ENCODE assay signal across 1 cellular context in the genomic region with DNA sequence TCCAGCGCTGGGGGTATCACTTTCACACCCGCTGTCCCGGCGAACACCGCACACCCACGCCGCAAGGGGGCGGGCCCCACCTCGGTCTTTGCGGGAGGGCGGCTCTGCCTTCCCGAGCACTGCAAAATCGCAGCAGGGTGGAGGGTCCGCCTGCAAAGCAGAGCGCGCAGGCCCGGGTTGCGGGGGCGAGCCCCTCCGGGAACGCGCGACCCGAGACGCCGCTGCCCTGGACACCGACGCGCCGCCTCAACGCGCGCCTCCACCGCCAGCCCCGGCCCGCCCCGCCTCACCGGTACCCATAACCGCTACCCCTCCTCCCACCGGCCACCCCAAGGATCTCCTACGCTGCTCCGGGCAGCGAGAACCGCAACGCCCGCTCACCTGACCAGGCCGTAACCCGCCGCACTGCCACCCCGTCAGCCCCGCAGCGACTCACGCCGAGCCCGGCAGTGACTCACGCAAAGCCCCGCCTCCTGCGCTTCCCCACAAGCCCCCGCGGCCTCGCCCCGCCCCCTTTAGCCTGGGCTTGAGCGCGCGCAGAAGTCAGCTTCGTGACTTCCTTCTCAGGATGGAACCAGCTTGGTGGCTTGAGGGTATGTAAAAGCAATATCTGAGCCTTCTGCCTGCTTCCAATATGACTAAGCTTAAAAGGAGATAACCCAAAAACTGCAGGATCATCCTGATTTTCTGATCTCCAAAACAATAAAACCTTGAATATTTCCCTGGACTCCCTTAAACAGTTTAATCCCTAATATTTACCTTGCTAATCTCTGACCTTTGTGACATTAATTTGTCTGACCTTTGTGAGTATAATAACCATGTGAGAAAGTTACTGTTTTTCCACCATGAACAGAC.
A peak's percentile ranks its signal among the peaks of the same experiment; 100 is the strongest.
TF ChIP-seq lines count a peak whose summit lies in the region.

A gene with protein sequence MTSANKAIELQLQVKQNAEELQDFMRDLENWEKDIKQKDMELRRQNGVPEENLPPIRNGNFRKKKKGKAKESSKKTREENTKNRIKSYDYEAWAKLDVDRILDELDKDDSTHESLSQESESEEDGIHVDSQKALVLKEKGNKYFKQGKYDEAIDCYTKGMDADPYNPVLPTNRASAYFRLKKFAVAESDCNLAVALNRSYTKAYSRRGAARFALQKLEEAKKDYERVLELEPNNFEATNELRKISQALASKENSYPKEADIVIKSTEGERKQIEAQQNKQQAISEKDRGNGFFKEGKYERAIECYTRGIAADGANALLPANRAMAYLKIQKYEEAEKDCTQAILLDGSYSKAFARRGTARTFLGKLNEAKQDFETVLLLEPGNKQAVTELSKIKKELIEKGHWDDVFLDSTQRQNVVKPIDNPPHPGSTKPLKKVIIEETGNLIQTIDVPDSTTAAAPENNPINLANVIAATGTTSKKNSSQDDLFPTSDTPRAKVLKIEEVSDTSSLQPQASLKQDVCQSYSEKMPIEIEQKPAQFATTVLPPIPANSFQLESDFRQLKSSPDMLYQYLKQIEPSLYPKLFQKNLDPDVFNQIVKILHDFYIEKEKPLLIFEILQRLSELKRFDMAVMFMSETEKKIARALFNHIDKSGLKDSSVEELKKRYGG (minus strand): TSS at position 460 of the 855 bp plus-strand sequence. CDS start 3,190 bp downstream, outside the sequence.

TF ChIP-seq in WTC11, 78 proteins besides CTCF, POLR2A, EP300 and RAD21 (continued from another document and continues in another):
- no peak for TF ChIP-seq ATF1 (CRISPR knock-in tag; IDR thresholded peaks at IDR 0.05)
- TF ChIP-seq, protein P1, sequence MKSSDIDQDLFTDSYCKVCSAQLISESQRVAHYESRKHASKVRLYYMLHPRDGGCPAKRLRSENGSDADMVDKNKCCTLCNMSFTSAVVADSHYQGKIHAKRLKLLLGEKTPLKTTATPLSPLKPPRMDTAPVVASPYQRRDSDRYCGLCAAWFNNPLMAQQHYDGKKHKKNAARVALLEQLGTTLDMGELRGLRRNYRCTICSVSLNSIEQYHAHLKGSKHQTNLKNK (CRISPR knock-in tag; IDR thresholded peaks at IDR 0.05): no peak
- TF ChIP-seq ZNF671 (CRISPR knock-in tag; IDR thresholded peaks at IDR 0.05): no peak
- TF ChIP-seq, protein P2, sequence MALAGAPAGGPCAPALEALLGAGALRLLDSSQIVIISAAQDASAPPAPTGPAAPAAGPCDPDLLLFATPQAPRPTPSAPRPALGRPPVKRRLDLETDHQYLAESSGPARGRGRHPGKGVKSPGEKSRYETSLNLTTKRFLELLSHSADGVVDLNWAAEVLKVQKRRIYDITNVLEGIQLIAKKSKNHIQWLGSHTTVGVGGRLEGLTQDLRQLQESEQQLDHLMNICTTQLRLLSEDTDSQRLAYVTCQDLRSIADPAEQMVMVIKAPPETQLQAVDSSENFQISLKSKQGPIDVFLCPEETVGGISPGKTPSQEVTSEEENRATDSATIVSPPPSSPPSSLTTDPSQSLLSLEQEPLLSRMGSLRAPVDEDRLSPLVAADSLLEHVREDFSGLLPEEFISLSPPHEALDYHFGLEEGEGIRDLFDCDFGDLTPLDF (CRISPR knock-in tag; IDR thresholded peaks at IDR 0.05): no peak
- no peak for TF ChIP-seq ESRRA (CRISPR knock-in tag; IDR thresholded peaks at IDR 0.05; ENCODE audit: borderline replicate concordance)
- peak; percentile 93 for TF ChIP-seq SP1 (CRISPR knock-in tag; conservative IDR thresholded peaks at IDR 0.05)
- TF ChIP-seq, protein P3, sequence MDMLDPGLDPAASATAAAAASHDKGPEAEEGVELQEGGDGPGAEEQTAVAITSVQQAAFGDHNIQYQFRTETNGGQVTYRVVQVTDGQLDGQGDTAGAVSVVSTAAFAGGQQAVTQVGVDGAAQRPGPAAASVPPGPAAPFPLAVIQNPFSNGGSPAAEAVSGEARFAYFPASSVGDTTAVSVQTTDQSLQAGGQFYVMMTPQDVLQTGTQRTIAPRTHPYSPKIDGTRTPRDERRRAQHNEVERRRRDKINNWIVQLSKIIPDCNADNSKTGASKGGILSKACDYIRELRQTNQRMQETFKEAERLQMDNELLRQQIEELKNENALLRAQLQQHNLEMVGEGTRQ (CRISPR knock-in tag; IDR thresholded peaks at IDR 0.05): peak; percentile 66
- no peak for TF ChIP-seq IRF2 (CRISPR knock-in tag; IDR thresholded peaks at IDR 0.05; ENCODE audit: borderline replicate concordance, low read depth)
- TF ChIP-seq, protein P4, sequence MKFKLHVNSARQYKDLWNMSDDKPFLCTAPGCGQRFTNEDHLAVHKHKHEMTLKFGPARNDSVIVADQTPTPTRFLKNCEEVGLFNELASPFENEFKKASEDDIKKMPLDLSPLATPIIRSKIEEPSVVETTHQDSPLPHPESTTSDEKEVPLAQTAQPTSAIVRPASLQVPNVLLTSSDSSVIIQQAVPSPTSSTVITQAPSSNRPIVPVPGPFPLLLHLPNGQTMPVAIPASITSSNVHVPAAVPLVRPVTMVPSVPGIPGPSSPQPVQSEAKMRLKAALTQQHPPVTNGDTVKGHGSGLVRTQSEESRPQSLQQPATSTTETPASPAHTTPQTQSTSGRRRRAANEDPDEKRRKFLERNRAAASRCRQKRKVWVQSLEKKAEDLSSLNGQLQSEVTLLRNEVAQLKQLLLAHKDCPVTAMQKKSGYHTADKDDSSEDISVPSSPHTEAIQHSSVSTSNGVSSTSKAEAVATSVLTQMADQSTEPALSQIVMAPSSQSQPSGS (CRISPR knock-in tag; IDR thresholded peaks at IDR 0.05; ENCODE audit: borderline replicate concordance, low read depth): no peak
- TF ChIP-seq, protein P5, sequence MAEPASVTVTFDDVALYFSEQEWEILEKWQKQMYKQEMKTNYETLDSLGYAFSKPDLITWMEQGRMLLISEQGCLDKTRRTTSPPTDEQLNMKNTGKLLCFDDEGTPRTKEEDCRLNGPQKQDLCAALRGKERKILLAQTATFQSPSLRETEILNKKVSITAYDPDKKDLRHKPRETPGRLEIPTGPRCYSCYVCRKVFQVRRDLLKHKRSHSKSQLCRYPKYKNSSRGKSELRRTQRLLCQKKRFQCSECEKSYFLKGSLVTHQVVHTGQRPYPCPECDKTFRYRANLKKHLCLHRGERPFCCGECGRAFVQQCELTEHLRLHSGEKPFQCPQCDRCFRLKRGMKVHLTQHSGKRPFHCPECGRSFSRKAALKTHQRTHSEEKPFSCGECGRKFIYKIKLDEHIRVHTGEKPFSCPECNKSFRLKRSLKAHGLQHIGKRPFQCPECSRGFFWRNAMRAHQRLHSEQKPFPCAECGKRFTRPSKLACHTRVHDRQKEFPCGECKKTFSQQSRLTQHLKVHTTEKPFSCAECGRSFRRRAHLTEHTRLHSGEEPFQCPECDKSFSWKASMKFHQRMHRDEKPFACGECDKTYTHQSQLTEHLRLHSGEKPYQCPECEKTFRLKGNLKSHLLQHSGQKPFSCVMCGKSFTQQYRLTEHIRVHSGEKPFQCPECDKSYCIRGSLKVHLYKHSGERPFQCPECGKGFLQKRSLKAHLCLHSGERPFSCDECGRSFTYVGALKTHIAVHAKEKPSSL (CRISPR knock-in tag; conservative IDR thresholded peaks at IDR 0.05): no peak
- TF ChIP-seq, protein P6, sequence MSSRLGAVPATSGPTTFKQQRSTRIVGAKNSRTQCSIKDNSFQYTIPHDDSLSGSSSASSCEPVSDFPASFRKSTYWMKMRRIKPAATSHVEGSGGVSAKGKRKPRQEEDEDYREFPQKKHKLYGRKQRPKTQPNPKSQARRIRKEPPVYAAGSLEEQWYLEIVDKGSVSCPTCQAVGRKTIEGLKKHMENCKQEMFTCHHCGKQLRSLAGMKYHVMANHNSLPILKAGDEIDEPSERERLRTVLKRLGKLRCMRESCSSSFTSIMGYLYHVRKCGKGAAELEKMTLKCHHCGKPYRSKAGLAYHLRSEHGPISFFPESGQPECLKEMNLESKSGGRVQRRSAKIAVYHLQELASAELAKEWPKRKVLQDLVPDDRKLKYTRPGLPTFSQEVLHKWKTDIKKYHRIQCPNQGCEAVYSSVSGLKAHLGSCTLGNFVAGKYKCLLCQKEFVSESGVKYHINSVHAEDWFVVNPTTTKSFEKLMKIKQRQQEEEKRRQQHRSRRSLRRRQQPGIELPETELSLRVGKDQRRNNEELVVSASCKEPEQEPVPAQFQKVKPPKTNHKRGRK (CRISPR knock-in tag; IDR thresholded peaks at IDR 0.05; ENCODE audit: borderline replicate concordance): no peak
- TF ChIP-seq, protein P7, sequence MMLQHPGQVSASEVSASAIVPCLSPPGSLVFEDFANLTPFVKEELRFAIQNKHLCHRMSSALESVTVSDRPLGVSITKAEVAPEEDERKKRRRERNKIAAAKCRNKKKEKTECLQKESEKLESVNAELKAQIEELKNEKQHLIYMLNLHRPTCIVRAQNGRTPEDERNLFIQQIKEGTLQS (CRISPR knock-in tag; conservative IDR thresholded peaks at IDR 0.05): no peak
- 0 out of 2 replicates have a peak, but pooled peaks have one; percentile 42 for TF ChIP-seq FOXK1 (CRISPR knock-in tag; IDR thresholded peaks at IDR 0.05)
- TF ChIP-seq, protein P8, sequence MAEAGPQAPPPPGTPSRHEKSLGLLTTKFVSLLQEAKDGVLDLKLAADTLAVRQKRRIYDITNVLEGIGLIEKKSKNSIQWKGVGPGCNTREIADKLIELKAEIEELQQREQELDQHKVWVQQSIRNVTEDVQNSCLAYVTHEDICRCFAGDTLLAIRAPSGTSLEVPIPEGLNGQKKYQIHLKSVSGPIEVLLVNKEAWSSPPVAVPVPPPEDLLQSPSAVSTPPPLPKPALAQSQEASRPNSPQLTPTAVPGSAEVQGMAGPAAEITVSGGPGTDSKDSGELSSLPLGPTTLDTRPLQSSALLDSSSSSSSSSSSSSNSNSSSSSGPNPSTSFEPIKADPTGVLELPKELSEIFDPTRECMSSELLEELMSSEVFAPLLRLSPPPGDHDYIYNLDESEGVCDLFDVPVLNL (CRISPR knock-in tag; IDR thresholded peaks at IDR 0.05; ENCODE audit: borderline replicate concordance, low read depth): no peak
- TF ChIP-seq JAZF1 (CRISPR knock-in tag; IDR thresholded peaks at IDR 0.05): no peak
- TF ChIP-seq FOXJ3 (CRISPR knock-in tag; IDR thresholded peaks at IDR 0.05; ENCODE audit: borderline replicate concordance): no peak
- TF ChIP-seq, protein P9, sequence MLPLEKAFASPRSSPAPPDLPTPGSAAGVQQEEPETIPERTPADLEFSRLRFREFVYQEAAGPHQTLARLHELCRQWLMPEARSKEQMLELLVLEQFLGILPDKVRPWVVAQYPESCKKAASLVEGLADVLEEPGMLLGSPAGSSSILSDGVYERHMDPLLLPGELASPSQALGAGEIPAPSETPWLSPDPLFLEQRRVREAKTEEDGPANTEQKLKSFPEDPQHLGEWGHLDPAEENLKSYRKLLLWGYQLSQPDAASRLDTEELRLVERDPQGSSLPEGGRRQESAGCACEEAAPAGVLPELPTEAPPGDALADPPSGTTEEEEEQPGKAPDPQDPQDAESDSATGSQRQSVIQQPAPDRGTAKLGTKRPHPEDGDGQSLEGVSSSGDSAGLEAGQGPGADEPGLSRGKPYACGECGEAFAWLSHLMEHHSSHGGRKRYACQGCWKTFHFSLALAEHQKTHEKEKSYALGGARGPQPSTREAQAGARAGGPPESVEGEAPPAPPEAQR (CRISPR knock-in tag; IDR thresholded peaks at IDR 0.05): no peak
- TF ChIP-seq, protein P10, sequence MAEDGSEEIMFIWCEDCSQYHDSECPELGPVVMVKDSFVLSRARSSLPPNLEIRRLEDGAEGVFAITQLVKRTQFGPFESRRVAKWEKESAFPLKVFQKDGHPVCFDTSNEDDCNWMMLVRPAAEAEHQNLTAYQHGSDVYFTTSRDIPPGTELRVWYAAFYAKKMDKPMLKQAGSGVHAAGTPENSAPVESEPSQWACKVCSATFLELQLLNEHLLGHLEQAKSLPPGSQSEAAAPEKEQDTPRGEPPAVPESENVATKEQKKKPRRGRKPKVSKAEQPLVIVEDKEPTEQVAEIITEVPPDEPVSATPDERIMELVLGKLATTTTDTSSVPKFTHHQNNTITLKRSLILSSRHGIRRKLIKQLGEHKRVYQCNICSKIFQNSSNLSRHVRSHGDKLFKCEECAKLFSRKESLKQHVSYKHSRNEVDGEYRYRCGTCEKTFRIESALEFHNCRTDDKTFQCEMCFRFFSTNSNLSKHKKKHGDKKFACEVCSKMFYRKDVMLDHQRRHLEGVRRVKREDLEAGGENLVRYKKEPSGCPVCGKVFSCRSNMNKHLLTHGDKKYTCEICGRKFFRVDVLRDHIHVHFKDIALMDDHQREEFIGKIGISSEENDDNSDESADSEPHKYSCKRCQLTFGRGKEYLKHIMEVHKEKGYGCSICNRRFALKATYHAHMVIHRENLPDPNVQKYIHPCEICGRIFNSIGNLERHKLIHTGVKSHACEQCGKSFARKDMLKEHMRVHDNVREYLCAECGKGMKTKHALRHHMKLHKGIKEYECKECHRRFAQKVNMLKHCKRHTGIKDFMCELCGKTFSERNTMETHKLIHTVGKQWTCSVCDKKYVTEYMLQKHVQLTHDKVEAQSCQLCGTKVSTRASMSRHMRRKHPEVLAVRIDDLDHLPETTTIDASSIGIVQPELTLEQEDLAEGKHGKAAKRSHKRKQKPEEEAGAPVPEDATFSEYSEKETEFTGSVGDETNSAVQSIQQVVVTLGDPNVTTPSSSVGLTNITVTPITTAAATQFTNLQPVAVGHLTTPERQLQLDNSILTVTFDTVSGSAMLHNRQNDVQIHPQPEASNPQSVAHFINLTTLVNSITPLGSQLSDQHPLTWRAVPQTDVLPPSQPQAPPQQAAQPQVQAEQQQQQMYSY (CRISPR knock-in tag; IDR thresholded peaks at IDR 0.05): no peak
- TF ChIP-seq, protein P11, sequence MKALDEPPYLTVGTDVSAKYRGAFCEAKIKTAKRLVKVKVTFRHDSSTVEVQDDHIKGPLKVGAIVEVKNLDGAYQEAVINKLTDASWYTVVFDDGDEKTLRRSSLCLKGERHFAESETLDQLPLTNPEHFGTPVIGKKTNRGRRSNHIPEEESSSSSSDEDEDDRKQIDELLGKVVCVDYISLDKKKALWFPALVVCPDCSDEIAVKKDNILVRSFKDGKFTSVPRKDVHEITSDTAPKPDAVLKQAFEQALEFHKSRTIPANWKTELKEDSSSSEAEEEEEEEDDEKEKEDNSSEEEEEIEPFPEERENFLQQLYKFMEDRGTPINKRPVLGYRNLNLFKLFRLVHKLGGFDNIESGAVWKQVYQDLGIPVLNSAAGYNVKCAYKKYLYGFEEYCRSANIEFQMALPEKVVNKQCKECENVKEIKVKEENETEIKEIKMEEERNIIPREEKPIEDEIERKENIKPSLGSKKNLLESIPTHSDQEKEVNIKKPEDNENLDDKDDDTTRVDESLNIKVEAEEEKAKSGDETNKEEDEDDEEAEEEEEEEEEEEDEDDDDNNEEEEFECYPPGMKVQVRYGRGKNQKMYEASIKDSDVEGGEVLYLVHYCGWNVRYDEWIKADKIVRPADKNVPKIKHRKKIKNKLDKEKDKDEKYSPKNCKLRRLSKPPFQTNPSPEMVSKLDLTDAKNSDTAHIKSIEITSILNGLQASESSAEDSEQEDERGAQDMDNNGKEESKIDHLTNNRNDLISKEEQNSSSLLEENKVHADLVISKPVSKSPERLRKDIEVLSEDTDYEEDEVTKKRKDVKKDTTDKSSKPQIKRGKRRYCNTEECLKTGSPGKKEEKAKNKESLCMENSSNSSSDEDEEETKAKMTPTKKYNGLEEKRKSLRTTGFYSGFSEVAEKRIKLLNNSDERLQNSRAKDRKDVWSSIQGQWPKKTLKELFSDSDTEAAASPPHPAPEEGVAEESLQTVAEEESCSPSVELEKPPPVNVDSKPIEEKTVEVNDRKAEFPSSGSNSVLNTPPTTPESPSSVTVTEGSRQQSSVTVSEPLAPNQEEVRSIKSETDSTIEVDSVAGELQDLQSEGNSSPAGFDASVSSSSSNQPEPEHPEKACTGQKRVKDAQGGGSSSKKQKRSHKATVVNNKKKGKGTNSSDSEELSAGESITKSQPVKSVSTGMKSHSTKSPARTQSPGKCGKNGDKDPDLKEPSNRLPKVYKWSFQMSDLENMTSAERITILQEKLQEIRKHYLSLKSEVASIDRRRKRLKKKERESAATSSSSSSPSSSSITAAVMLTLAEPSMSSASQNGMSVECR (CRISPR knock-in tag; IDR thresholded peaks at IDR 0.05; ENCODE audit: borderline replicate concordance): peak; percentile 71; the same call in 1 of the 2 replicates
- no peak for TF ChIP-seq MYBL2 (CRISPR knock-in tag; IDR thresholded peaks at IDR 0.05)
- TF ChIP-seq NFYB (CRISPR knock-in tag; conservative IDR thresholded peaks at IDR 0.05; ENCODE audit: low read depth): no peak
- no peak for TF ChIP-seq PRRX2 (CRISPR knock-in tag; IDR thresholded peaks at IDR 0.05)
- TF ChIP-seq ZNF263 (CRISPR knock-in tag; IDR thresholded peaks at IDR 0.05; ENCODE audit: low read depth): no peak
